2 cellular contexts compared by ENCODE assay signal in genomic region chr17:50371526-50371925, GRCh38.
TF ChIP-seq lines count a peak whose summit lies in the region.

No MANE protein-coding gene starts in this region.

TF ChIP-seq in SK-N-SH, 30 proteins besides CTCF, POLR2A, EP300 and RAD21 (continued from another document):
- TF ChIP-seq ELF1 (IDR thresholded peaks at IDR 0.05): no peak
- no peak for TF ChIP-seq REST (IDR thresholded peaks at IDR 0.05; ENCODE audit: low read depth, low read length)

TF ChIP-seq in SK-N-SH treated with all-trans-retinoic acid at 6 μM for 48 hours, 23 proteins besides CTCF, POLR2A, EP300 and RAD21 (continued from another document):
- TF ChIP-seq, protein P1, sequence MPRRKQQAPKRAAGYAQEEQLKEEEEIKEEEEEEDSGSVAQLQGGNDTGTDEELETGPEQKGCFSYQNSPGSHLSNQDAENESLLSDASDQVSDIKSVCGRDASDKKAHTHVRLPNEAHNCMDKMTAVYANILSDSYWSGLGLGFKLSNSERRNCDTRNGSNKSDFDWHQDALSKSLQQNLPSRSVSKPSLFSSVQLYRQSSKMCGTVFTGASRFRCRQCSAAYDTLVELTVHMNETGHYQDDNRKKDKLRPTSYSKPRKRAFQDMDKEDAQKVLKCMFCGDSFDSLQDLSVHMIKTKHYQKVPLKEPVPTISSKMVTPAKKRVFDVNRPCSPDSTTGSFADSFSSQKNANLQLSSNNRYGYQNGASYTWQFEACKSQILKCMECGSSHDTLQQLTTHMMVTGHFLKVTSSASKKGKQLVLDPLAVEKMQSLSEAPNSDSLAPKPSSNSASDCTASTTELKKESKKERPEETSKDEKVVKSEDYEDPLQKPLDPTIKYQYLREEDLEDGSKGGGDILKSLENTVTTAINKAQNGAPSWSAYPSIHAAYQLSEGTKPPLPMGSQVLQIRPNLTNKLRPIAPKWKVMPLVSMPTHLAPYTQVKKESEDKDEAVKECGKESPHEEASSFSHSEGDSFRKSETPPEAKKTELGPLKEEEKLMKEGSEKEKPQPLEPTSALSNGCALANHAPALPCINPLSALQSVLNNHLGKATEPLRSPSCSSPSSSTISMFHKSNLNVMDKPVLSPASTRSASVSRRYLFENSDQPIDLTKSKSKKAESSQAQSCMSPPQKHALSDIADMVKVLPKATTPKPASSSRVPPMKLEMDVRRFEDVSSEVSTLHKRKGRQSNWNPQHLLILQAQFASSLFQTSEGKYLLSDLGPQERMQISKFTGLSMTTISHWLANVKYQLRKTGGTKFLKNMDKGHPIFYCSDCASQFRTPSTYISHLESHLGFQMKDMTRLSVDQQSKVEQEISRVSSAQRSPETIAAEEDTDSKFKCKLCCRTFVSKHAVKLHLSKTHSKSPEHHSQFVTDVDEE (CRISPR knock-in tag; IDR thresholded peaks at IDR 0.05): no peak
